Comparison of ENCODE assay signal across 15 cellular contexts in genomic region chr11:11605821-11606450, GRCh38. TPM values are rescaled to one million over a fixed set of nuclear protein-coding genes. Genes with fewer than 3 reads are reported as not detected.
DNase-seq lines count a peak whose midpoint lies in the region; FAIRE-seq and TF ChIP-seq lines count a peak whose summit lies in the region.
"Had no signal": no experiment of that assay in that cellular context is flagged by ENCODE, and none has a peak within 500 bp of the region (broad histone marks: within the 10 kb centered on the region; RNA-seq: fewer than 3 reads in every experiment).

No MANE protein-coding gene starts in this region.

- H3K27me3 ChIP-seq in bronchial epithelial cell (ENCODE audit: control insufficient read depth, insufficient read depth, low read length) (no peaks in the 10 kb centered on the region), neural progenitor cell (no peaks in the 10 kb centered on the region), A673 (replicated peaks; ENCODE audit: insufficient read depth, low read depth, low read length, poor library complexity) (peaks cover 2% of the 10 kb centered on the region)
- H3K27me3 ChIP-seq: BLaER1 treated with 17β-estradiol and CSF1 and Interleukin-3, amounts not matched to agents 10 nM and 100 nM; SJCRH30 had no signal

- POLR2A ChIA-PET in A673 (lab: Charles Lee; ENCODE audit: low non-redundant PET): no interaction called here

- no peak overlapping the region for H2AFZ ChIP-seq in neural progenitor cell (replicated peaks)
- H2AFZ ChIP-seq: PC-9 had no signal

- peaks cover 4% of the 10 kb centered on the region for H3F3A ChIP-seq in neural progenitor cell (ENCODE audit: low read depth)

- no peaks in the 10 kb centered on the region for H3K36me3 ChIP-seq in bronchial epithelial cell (ENCODE audit: control insufficient read depth, insufficient read depth, low read length)
- no peaks in the 10 kb centered on the region for H3K36me3 ChIP-seq in neural progenitor cell
- H3K36me3 ChIP-seq in A673 (ENCODE audit: insufficient read depth, low read length, poor library complexity, severe bottlenecking): no peaks in the 10 kb centered on the region
- H3K36me3 ChIP-seq: BLaER1 treated with 17β-estradiol and CSF1 and Interleukin-3, amounts not matched to agents 10 nM and 100 nM; SJCRH30 had no signal

- H3K9me3 ChIP-seq in neural progenitor cell (ENCODE audit: low read depth) (no peaks in the 10 kb centered on the region), A673 (ENCODE audit: low read depth, low read length, poor library complexity, severe bottlenecking) (no peaks in the 10 kb centered on the region)
- H3K9me3 ChIP-seq: SJCRH30 had no signal

- H4K20me1 ChIP-seq in neural progenitor cell (ENCODE audit: low read depth): no peaks in the 10 kb centered on the region
- H4K20me1 ChIP-seq: BLaER1 treated with 17β-estradiol and CSF1 and Interleukin-3, amounts not matched to agents 10 nM and 100 nM had no signal

- peak overlapping the region; percentile 82 for H3K27ac ChIP-seq in C4-2B
- H3K27ac ChIP-seq in neural progenitor cell: no peak overlapping the region
- no peak overlapping the region for H3K27ac ChIP-seq in A673 (ENCODE audit: low read depth, low read length, poor library complexity, severe bottlenecking)
- H3K27ac ChIP-seq: BLaER1 treated with 17β-estradiol and CSF1 and Interleukin-3, amounts not matched to agents 10 nM and 100 nM; PC-9; SJCRH30 had no signal

- H3K27me3 Mint-ChIP-seq in neural progenitor cell (ENCODE audit: insufficient read depth, low read depth): peaks cover 2% of the 10 kb centered on the region

- H3K9ac ChIP-seq in neural progenitor cell: no peak overlapping the region
- H3K9ac ChIP-seq: BLaER1 treated with 17β-estradiol and CSF1 and Interleukin-3, amounts not matched to agents 10 nM and 100 nM had no signal

- no peaks in the 10 kb centered on the region for H3K36me3 Mint-ChIP-seq in neural progenitor cell
- H3K36me3 Mint-ChIP-seq: CD8-positive, alpha-beta memory T cell had no signal

- no peak overlapping the region for H3K4me2 ChIP-seq in neural progenitor cell
- H3K4me2 ChIP-seq: BLaER1 treated with 17β-estradiol and CSF1 and Interleukin-3, amounts not matched to agents 10 nM and 100 nM; PC-9 had no signal

- H3K4me3 ChIP-seq in bronchial epithelial cell (ENCODE audit: low read depth, low read length): no peak overlapping the region
- H3K4me3 ChIP-seq in neural progenitor cell: no peak overlapping the region
- H3K4me3 ChIP-seq in A673 (ENCODE audit: low read depth, low read length, poor library complexity, severe bottlenecking): no peak overlapping the region
- H3K4me3 ChIP-seq: BLaER1 treated with 17β-estradiol and CSF1 and Interleukin-3, amounts not matched to agents 10 nM and 100 nM; PC-9; SJCRH30 had no signal

- DNase-seq in NCI-H2029 treated with DMSO at 0.1 percent for 48 hours (lab: John Stamatoyannopoulos, UW) (peak; percentile 36), bronchial epithelial cell (ENCODE audit: low read depth) (peak; percentile 54), neural progenitor cell (ENCODE audit: low spot score) (no peak), RCC 7860 (ENCODE audit: low spot score) (no peak), A673 (ENCODE audit: low spot score) (no peak), NCI-H1105 treated with DMSO at 0.1 percent for 48 hours (lab: John Stamatoyannopoulos, UW) (no peak)
- DNase-seq: CD8-positive, alpha-beta memory T cell; NCI-H1092 treated with DMSO at 0.1 percent for 48 hours; NCI-H1694 treated with DMSO at 0.1 percent for 48 hours; NCI-H446; PC-9; SJCRH30 had no signal

- peaks cover 11% of the 10 kb centered on the region for H3K4me1 ChIP-seq in neural progenitor cell
- no peaks in the 10 kb centered on the region for H3K4me1 ChIP-seq in A673 (ENCODE audit: insufficient read depth, low read length, poor library complexity, severe bottlenecking)
- H3K4me1 ChIP-seq: BLaER1 treated with 17β-estradiol and CSF1 and Interleukin-3, amounts not matched to agents 10 nM and 100 nM had no signal

- CTCF ChIA-PET in A673 (lab: Charles Lee): no interaction called here

- no peak overlapping the region for H3K4me3 Mint-ChIP-seq in neural progenitor cell
- H3K4me3 Mint-ChIP-seq: CD8-positive, alpha-beta memory T cell had no signal

- no peaks in the 10 kb centered on the region for H3K79me2 ChIP-seq in neural progenitor cell (ENCODE audit: low read depth)

- TF ChIP-seq CTCF in C4-2B (conservative IDR thresholded peaks at IDR 0.05) (no peak), bronchial epithelial cell (IDR thresholded peaks at IDR 0.05; ENCODE audit: insufficient read depth, low read length, severe bottlenecking) (no peak), neural progenitor cell (IDR thresholded peaks at IDR 0.05) (no peak), A673 (conservative IDR thresholded peaks at IDR 0.05; ENCODE audit: low read depth, low read length) (no peak)

- peak overlapping the region; percentile 23 for H3K27ac Mint-ChIP-seq in neural progenitor cell
- H3K27ac Mint-ChIP-seq: CD8-positive, alpha-beta memory T cell had no signal

- BruUV-seq in A673 (replicated peaks; lab: Mats Ljungman, UMichigan): no TSS peak

- H3K4me1 Mint-ChIP-seq in neural progenitor cell: peaks cover 6% of the 10 kb centered on the region
- H3K4me1 Mint-ChIP-seq: CD8-positive, alpha-beta memory T cell had no signal

- no peak for FAIRE-seq in bronchial epithelial cell (lab: Jason Lieb, UNC)
- FAIRE-seq in RCC 7860 (lab: Jason Lieb, UNC): no peak
- FAIRE-seq: H1 had no signal

- H3K9me3 Mint-ChIP-seq in neural progenitor cell: peaks cover 2% of the 10 kb centered on the region

- intact Hi-C loops in A673 (cut with micrococcal nuclease; ENCODE audit: unreplicated experiment): no loop called here

RNA-seq across cellular contexts. Expression of gene GALNT18, which starts 15.9 kb away (rescaled TPM):
- 21.4 and 26.1 TPM in 2 replicates for total RNA-seq in bronchial epithelial cell
- total RNA-seq in neural progenitor cell (ENCODE audit: low replicate concordance): 2.4 and 4.0 TPM in 2 replicates
- total RNA-seq in A673 (2021): 0.37 and 0.44 TPM in 2 replicates
- total RNA-seq: PC-9 had no signal

Comparison
In these comparisons a context has a peak if more than half of its experiments do, and no peak if none do; other contexts are left out.
1. DNase-seq: peak in NCI-H2029 treated with DMSO at 0.1 percent for 48 hours (single experiment) and bronchial epithelial cell (single experiment); none in neural progenitor cell (single experiment), RCC 7860 (single experiment), A673 (single experiment) and NCI-H1105 treated with DMSO at 0.1 percent for 48 hours (single experiment).